In the genomic region with DNA sequence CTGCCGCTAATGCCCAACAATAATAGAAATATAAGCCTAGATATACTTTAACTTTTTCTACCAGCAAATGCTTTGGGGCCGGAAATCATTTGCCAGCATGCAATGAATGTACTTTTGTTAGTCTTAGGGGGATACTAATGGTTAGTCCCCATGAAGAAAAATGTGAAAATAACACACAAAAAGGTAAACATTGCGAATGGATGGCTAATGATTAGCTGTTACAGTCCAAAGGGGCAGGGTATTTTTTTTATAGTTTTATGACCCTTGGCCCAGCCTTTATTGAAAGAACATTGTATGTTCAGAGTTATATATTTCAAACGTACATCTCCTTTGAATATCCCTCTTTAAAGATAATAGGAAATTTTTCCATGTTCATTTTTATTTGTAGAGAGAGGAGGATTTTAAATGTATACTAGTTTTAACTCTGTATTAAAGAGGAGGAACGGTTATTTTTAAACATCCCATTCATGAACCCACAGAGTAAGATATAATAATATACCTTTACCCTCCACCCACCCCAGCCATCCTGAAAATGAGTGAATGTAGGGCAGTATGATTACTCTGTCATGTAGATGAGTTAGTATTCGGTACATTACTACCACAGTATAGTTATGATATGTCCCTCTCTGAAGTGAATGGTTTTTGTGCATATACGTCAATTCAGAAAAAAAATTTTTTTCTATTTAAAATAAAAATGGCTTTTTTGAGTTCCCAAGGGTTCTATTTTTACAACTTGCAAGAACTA, we compare ENCODE assay signal across 11 cellular contexts.
DNase-seq lines count a peak whose midpoint lies in the region; ATAC-seq, FAIRE-seq and TF ChIP-seq lines count a peak whose summit lies in the region.
"Had no signal": no experiment of that assay in that cellular context is flagged by ENCODE, and none has a peak within 500 bp of the region (broad histone marks: within the 10 kb centered on the region; RNA-seq: fewer than 3 reads in every experiment).

No MANE protein-coding gene starts in this region.

- peak; percentile 84 for FAIRE-seq in HepG2 (lab: Jason Lieb, UNC)

- TF ChIP-seq EP300 in HepG2 (IDR thresholded peaks at IDR 0.05; ENCODE audit: low read depth in 2 of 2, low read length in 2 of 2) (peak; percentile 26 to 92; a peak in 3 of 4 replicates), HepG2 (CRISPR knock-in tag; IDR thresholded peaks at IDR 0.05; ENCODE audit: borderline replicate concordance) (peak; percentile 47; the same call in 1 of the 2 replicates)

- ATAC-seq in Panc1 (no peak), HepG2 (peak; percentile 92)

- POLR2A ChIA-PET in Panc1 (lab: Charles Lee) (no interaction called here), HepG2 (lab: Yijun Ruan, JAX) (interaction anchor here (1.1 to 2.3 kb wide), 12 partner anchors 15 to 130 kb away, joined by 3 to 16 read pairs (median 6); no protein-coding TSS in a partner anchor)

- TF ChIP-seq CTCF in 22Rv1 (IDR thresholded peaks at IDR 0.05) (no peak), GM12865 (IDR thresholded peaks at IDR 0.05; ENCODE audit: insufficient read depth, low read depth, low read length, missing control alignments) (no peak), Panc1 (IDR thresholded peaks at IDR 0.05) (no peak), HepG2 (CRISPR knock-in tag; IDR thresholded peaks at IDR 0.05) (no peak)

- H3K4me3 ChIP-seq in GM12865 (ENCODE audit: low read depth, low read length), result peak overlapping the region; percentile 41
- H3K4me3 ChIP-seq in Panc1 (ENCODE audit: low read depth in 2 of 2, low read length in 2 of 2), result no peak overlapping the region
- H3K4me3 ChIP-seq in HepG2 (replicated peaks in 1 of 3; ENCODE audit: insufficient read depth in 1 of 3, low read depth in 2 of 3, low read length in 3 of 3), result peak overlapping the region in 2 of 3 experiments; percentile 52 to 60; a peak in 3 of 6 replicates
- H3K4me3 ChIP-seq: right atrium auricular region had no signal

- in situ Hi-C loops in Panc1 (cut with HindIII; ENCODE audit: low pct_unique_long_range_greater_than_20kb, low sequenced_read_pairs) (no loop called here), HepG2 (cut with HindIII; ENCODE audit: extremely low pct_ligation_motif_present, low pct_unique_long_range_greater_than_20kb) (no loop called here)

- H4K20me1 ChIP-seq in HepG2 (ENCODE audit: insufficient read depth, low read length), result no peaks in the 10 kb centered on the region

- H3K4me1 ChIP-seq in Panc1 (ENCODE audit: control insufficient read depth, insufficient read depth, low read length), result peaks cover 15% of the 10 kb centered on the region; the same call in 1 of the 2 replicates
- peaks cover 88% of the 10 kb centered on the region for H3K4me1 ChIP-seq in HepG2 (ENCODE audit: insufficient read depth, low read length)

- H3K9me3 ChIP-seq in Panc1 (ENCODE audit: control insufficient read depth, insufficient read depth, low read depth, low read length) (no peaks in the 10 kb centered on the region), HepG2 (ENCODE audit: low read length) (no peaks in the 10 kb centered on the region)
- H3K9me3 ChIP-seq: right atrium auricular region had no signal

- H3K36me3 ChIP-seq in Panc1 (ENCODE audit: control insufficient read depth, insufficient read depth, low read length) (no peaks in the 10 kb centered on the region), HepG2 (replicated peaks in 1 of 2; ENCODE audit: control insufficient read depth in 1 of 2, insufficient read depth in 2 of 2, low read length in 2 of 2) (peaks cover 3 to 5% of the 10 kb centered on the region in 2 experiments; a peak in 4 of 5 replicates)
- H3K36me3 ChIP-seq: right atrium auricular region had no signal

- peaks cover 23% of the 10 kb centered on the region for H3K79me2 ChIP-seq in HepG2 (ENCODE audit: insufficient read depth, low read length)

- 25% methylated on average over 7 of the region's 7 CpGs for WGBS in HepG2 (ENCODE audit: low lambda C conversion rate)

- CTCF ChIA-PET in Panc1 (lab: Charles Lee), result no interaction called here
- CTCF ChIA-PET in HepG2 (lab: Yijun Ruan, JAX; ENCODE audit: low intra/inter-chr PET ratio, low total read pairs), result no interaction called here

- H3K27ac ChIP-seq in 22Rv1, result 0 out of 2 replicates have a peak overlapping the region, but pooled peaks have one; percentile 16
- no peak overlapping the region for H3K27ac ChIP-seq in Panc1 (ENCODE audit: low read length)
- H3K27ac ChIP-seq in HepG2 (ENCODE audit: extremely low read length, insufficient read depth, low read length), result peak overlapping the region; percentile 94
- H3K27ac ChIP-seq: right atrium auricular region had no signal

- intact Hi-C loops in Panc1 (cut with micrococcal nuclease; ENCODE audit: unreplicated experiment), result no loop called here
- intact Hi-C loops in HepG2 (cut with micrococcal nuclease; ENCODE audit: unreplicated experiment), result loop anchor here (1.0 to 10.0 kb wide), 7 partner anchors 22 to 300 kb away; partner anchors contain the start of gene RTKN2

- H3K27me3 ChIP-seq in Panc1 (ENCODE audit: control insufficient read depth, insufficient read depth, low read length) (no peaks in the 10 kb centered on the region), HepG2 (ENCODE audit: control insufficient read depth in 1 of 2, insufficient read depth in 2 of 2, low read length in 2 of 2) (no peaks in the 10 kb centered on the region)
- H3K27me3 ChIP-seq: right atrium auricular region had no signal

- DNase-seq in GM12865 (ENCODE audit: low read depth) (no peak), Panc1 (ENCODE audit: low read depth, low spot score) (no peak), HepG2 (ENCODE audit: low spot score) (peak; percentile 93), NCI-H524 treated with DMSO at 0.1 percent for 48 hours (lab: John Stamatoyannopoulos, UW) (no peak), 8988T (no peak), dermis blood vessel endothelial cell (no peak), islet precursor cell (no peak)
- DNase-seq: activated CD4-positive, alpha-beta T cell treated with anti-CD3 and anti-CD28 coated beads, Interleukin-2, amount 50 U/mL, for 1 hour; T-helper 1 cell had no signal

- peak overlapping the region; percentile 71 for H3K9ac ChIP-seq in HepG2 (ENCODE audit: insufficient read depth, low read depth, low read length)

- BruUV-seq in Panc1 (replicated peaks; lab: Mats Ljungman, UMichigan) (TSS peak; percentile 2), HepG2 (replicated peaks; lab: Mats Ljungman, UMichigan) (no TSS peak)

- H2AFZ ChIP-seq in HepG2 (ENCODE audit: low read length), result no peak overlapping the region

- no peak for TF ChIP-seq POLR2A in HepG2 (IDR thresholded peaks at IDR 0.05; ENCODE audit: insufficient read depth in 1 of 2, low read depth in 2 of 2, low read length in 2 of 2)

- TF ChIP-seq RAD21 in HepG2 (CRISPR knock-in tag; IDR thresholded peaks at IDR 0.05), result no peak

- peak overlapping the region; percentile 93 for H3K4me2 ChIP-seq in HepG2 (ENCODE audit: low read depth, low read length)

TF ChIP-seq in HepG2, 621 proteins besides CTCF, POLR2A, EP300 and RAD21 (continues in another document):
- TF ChIP-seq IRF2 (CRISPR knock-in tag; IDR thresholded peaks at IDR 0.05) (no peak), ZNF251 (CRISPR knock-in tag; IDR thresholded peaks at IDR 0.05) (no peak), ZBTB7B (CRISPR knock-in tag; IDR thresholded peaks at IDR 0.05) (peak; percentile 26; the same call in 1 of the 2 replicates), SP2 (CRISPR knock-in tag; IDR thresholded peaks at IDR 0.05) (no peak), ETV5 (CRISPR knock-in tag; IDR thresholded peaks at IDR 0.05; ENCODE audit: borderline replicate concordance) (peak; percentile 86), ZNF367 (CRISPR knock-in tag; IDR thresholded peaks at IDR 0.05; ENCODE audit: borderline replicate concordance) (no peak), CHD4 (IDR thresholded peaks at IDR 0.05; ENCODE audit: borderline replicate concordance, low read length) (peak; percentile 84; the same call in 1 of the 2 replicates), NR2F2 (IDR thresholded peaks at IDR 0.05; ENCODE audit: borderline replicate concordance, low read depth) (peak; percentile 76), ZNF441 (CRISPR knock-in tag; IDR thresholded peaks at IDR 0.05; ENCODE audit: borderline replicate concordance) (no peak)
- TF ChIP-seq, protein P1, sequence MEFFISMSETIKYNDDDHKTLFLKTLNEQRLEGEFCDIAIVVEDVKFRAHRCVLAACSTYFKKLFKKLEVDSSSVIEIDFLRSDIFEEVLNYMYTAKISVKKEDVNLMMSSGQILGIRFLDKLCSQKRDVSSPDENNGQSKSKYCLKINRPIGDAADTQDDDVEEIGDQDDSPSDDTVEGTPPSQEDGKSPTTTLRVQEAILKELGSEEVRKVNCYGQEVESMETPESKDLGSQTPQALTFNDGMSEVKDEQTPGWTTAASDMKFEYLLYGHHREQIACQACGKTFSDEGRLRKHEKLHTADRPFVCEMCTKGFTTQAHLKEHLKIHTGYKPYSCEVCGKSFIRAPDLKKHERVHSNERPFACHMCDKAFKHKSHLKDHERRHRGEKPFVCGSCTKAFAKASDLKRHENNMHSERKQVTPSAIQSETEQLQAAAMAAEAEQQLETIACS (CRISPR knock-in tag; IDR thresholded peaks at IDR 0.05), result no peak
- TF ChIP-seq, protein P2, sequence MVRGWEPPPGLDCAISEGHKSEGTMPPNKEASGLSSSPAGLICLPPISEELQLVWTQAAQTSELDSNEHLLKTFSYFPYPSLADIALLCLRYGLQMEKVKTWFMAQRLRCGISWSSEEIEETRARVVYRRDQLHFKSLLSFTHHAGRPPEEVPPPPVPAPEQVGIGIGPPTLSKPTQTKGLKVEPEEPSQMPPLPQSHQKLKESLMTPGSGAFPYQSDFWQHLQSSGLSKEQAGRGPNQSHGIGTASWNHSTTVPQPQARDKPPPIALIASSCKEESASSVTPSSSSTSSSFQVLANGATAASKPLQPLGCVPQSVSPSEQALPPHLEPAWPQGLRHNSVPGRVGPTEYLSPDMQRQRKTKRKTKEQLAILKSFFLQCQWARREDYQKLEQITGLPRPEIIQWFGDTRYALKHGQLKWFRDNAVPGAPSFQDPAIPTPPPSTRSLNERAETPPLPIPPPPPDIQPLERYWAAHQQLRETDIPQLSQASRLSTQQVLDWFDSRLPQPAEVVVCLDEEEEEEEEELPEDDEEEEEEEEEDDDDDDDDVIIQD (CRISPR knock-in tag; IDR thresholded peaks at IDR 0.05; ENCODE audit: low read depth), result peak; percentile 81
- TF ChIP-seq, protein P3, sequence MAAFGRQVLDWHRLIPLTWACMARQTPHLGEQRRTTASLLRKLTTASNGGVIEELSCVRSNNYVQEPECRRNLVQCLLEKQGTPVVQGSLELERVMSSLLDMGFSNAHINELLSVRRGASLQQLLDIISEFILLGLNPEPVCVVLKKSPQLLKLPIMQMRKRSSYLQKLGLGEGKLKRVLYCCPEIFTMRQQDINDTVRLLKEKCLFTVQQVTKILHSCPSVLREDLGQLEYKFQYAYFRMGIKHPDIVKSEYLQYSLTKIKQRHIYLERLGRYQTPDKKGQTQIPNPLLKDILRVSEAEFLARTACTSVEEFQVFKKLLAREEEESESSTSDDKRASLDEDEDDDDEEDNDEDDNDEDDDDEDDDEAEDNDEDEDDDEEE (CRISPR knock-in tag; IDR thresholded peaks at IDR 0.05), result no peak
- TF ChIP-seq, protein P4, sequence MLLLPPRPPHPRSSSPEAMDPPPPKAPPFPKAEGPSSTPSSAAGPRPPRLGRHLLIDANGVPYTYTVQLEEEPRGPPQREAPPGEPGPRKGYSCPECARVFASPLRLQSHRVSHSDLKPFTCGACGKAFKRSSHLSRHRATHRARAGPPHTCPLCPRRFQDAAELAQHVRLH (CRISPR knock-in tag; IDR thresholded peaks at IDR 0.05; ENCODE audit: borderline replicate concordance, low read depth), result no peak

Comparison
In these comparisons a context has a peak if more than half of its experiments do, and no peak if none do; other contexts are left out.
1. H3K4me3 ChIP-seq: peak in GM12865 (single experiment) and HepG2 (2 of 3); none in Panc1 (0 of 2).